Comparison of ENCODE assay signal across 1 cellular context in the genomic region with DNA sequence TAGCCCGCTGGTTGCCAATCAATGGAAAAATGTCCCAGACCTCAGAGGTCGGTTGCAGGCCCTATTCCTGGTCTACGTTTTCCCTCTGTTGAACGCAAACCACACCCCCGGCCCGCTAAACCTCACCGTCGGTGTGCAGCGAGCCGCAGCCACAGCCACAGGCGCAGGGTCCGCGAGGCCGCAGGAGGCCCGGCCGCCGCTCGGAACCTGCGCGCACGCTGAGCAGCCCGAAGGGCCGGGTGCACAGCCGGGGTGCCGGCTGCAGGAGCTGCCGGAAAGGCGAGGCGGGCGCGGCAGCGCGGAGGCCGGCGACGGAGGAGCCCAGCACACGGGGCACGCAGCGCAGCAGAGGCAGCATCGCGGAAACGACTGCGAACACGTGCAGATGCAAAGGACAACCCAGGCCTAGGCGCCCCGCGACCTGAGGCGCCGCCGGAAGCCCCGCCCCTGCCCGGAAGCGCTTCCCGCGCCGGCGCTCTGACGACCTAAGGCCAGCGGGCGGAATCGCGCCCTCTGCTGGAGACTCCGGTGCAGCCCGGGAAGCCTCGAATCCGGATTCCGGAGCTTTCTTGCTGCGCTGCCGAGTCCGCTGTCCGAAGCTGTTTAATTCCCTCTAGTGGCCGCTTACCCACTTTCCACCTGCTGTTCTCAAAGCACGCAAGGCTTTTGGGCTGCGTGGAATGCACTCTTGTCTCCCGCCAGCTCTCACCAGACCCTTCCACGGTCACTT.
TF ChIP-seq lines count a peak whose summit lies in the region.

A gene with protein sequence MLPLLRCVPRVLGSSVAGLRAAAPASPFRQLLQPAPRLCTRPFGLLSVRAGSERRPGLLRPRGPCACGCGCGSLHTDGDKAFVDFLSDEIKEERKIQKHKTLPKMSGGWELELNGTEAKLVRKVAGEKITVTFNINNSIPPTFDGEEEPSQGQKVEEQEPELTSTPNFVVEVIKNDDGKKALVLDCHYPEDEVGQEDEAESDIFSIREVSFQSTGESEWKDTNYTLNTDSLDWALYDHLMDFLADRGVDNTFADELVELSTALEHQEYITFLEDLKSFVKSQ (minus strand): TSS at position 440 of the 730 bp plus-strand sequence. CDS start 82 bp downstream, at position 358.

TF ChIP-seq in HepG2, 621 proteins besides CTCF, POLR2A, EP300 and RAD21 (continued from another document and continues in another):
- TF ChIP-seq, protein P1, sequence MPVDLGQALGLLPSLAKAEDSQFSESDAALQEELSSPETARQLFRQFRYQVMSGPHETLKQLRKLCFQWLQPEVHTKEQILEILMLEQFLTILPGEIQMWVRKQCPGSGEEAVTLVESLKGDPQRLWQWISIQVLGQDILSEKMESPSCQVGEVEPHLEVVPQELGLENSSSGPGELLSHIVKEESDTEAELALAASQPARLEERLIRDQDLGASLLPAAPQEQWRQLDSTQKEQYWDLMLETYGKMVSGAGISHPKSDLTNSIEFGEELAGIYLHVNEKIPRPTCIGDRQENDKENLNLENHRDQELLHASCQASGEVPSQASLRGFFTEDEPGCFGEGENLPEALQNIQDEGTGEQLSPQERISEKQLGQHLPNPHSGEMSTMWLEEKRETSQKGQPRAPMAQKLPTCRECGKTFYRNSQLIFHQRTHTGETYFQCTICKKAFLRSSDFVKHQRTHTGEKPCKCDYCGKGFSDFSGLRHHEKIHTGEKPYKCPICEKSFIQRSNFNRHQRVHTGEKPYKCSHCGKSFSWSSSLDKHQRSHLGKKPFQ (CRISPR knock-in tag; IDR thresholded peaks at IDR 0.05; ENCODE audit: insufficient replicate concordance) = no peak
- TF ChIP-seq, protein P2, sequence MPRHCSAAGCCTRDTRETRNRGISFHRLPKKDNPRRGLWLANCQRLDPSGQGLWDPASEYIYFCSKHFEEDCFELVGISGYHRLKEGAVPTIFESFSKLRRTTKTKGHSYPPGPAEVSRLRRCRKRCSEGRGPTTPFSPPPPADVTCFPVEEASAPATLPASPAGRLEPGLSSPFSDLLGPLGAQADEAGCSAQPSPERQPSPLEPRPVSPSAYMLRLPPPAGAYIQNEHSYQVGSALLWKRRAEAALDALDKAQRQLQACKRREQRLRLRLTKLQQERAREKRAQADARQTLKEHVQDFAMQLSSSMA (CRISPR knock-in tag; IDR thresholded peaks at IDR 0.05) = peak; percentile 36
- TF ChIP-seq KLF11 (CRISPR knock-in tag; IDR thresholded peaks at IDR 0.05) (no peak), GABPA (IDR thresholded peaks at IDR 0.05; ENCODE audit: low read depth, low read length) (peak; percentile 84), GABPA (CRISPR knock-in tag; IDR thresholded peaks at IDR 0.05; ENCODE audit: low read depth) (peak; percentile 88), ASH2L (IDR thresholded peaks at IDR 0.05; ENCODE audit: insufficient read length, low read depth, low read length) (peak; percentile 98), ZNF235 (CRISPR knock-in tag; IDR thresholded peaks at IDR 0.05; ENCODE audit: borderline replicate concordance) (no peak), RFXAP (CRISPR knock-in tag; IDR thresholded peaks at IDR 0.05; ENCODE audit: borderline replicate concordance) (peak; percentile 86), ZNF605 (CRISPR knock-in tag; IDR thresholded peaks at IDR 0.05) (peak; percentile 87), ZNF205 (CRISPR knock-in tag; IDR thresholded peaks at IDR 0.05) (peak; percentile 77), ZNF10 (CRISPR knock-in tag; IDR thresholded peaks at IDR 0.05; ENCODE audit: borderline replicate concordance, low read depth) (no peak), IKZF1 (IDR thresholded peaks at IDR 0.05) (no peak), ARID2 (CRISPR knock-in tag; IDR thresholded peaks at IDR 0.05; ENCODE audit: borderline replicate concordance) (no peak), STAT5B (CRISPR knock-in tag; IDR thresholded peaks at IDR 0.05) (0 out of 2 replicates have a peak, but pooled peaks have one; percentile 58), ZNF782 (CRISPR knock-in tag; IDR thresholded peaks at IDR 0.05; ENCODE audit: borderline replicate concordance) (peak; percentile 56; the same call in 1 of the 2 replicates), ETV6 (CRISPR knock-in tag; conservative IDR thresholded peaks at IDR 0.05) (peak; percentile 57), NFE2L2 (IDR thresholded peaks at IDR 0.05; ENCODE audit: low read length) (no peak), ZNF317 (CRISPR knock-in tag; IDR thresholded peaks at IDR 0.05) (peak; percentile 89; the same call in 1 of the 2 replicates), ZNF557 (CRISPR knock-in tag; IDR thresholded peaks at IDR 0.05) (no peak)
- TF ChIP-seq, protein P3, sequence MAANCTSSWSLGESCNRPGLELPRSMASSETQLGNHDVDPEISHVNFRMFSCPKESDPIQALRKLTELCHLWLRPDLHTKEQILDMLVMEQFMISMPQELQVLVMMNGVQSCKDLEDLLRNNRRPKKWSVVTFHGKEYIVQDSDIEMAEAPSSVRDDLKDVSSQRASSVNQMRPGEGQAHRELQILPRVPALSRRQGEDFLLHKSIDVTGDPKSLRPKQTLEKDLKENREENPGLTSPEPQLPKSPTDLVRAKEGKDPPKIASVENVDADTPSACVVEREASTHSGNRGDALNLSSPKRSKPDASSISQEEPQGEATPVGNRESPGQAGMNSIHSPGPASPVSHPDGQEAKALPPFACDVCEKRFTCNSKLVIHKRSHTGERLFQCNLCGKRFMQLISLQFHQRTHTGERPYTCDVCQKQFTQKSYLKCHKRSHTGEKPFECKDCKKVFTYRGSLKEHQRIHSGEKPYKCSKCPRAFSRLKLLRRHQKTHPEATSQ (CRISPR knock-in tag; IDR thresholded peaks at IDR 0.05; ENCODE audit: borderline replicate concordance) = 0 out of 2 replicates have a peak, but pooled peaks have one; percentile 34
- TF ChIP-seq, protein P4, sequence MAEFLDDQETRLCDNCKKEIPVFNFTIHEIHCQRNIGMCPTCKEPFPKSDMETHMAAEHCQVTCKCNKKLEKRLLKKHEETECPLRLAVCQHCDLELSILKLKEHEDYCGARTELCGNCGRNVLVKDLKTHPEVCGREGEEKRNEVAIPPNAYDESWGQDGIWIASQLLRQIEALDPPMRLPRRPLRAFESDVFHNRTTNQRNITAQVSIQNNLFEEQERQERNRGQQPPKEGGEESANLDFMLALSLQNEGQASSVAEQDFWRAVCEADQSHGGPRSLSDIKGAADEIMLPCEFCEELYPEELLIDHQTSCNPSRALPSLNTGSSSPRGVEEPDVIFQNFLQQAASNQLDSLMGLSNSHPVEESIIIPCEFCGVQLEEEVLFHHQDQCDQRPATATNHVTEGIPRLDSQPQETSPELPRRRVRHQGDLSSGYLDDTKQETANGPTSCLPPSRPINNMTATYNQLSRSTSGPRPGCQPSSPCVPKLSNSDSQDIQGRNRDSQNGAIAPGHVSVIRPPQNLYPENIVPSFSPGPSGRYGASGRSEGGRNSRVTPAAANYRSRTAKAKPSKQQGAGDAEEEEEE (CRISPR knock-in tag; IDR thresholded peaks at IDR 0.05; ENCODE audit: borderline replicate concordance) = no peak
- TF ChIP-seq, protein P5, sequence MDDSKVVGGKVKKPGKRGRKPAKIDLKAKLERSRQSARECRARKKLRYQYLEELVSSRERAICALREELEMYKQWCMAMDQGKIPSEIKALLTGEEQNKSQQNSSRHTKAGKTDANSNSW (CRISPR knock-in tag; IDR thresholded peaks at IDR 0.05; ENCODE audit: borderline replicate concordance) = peak; percentile 37; the same call in 1 of the 2 replicates
- TF ChIP-seq, protein P6, sequence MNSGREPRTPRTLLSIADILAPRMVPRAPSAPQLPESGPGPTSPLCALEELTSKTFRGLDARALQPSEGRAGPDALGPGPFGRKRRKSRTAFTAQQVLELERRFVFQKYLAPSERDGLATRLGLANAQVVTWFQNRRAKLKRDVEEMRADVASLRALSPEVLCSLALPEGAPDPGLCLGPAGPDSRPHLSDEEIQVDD (CRISPR knock-in tag; IDR thresholded peaks at IDR 0.05; ENCODE audit: borderline replicate concordance) = peak; percentile 93
- TF ChIP-seq, protein P7, sequence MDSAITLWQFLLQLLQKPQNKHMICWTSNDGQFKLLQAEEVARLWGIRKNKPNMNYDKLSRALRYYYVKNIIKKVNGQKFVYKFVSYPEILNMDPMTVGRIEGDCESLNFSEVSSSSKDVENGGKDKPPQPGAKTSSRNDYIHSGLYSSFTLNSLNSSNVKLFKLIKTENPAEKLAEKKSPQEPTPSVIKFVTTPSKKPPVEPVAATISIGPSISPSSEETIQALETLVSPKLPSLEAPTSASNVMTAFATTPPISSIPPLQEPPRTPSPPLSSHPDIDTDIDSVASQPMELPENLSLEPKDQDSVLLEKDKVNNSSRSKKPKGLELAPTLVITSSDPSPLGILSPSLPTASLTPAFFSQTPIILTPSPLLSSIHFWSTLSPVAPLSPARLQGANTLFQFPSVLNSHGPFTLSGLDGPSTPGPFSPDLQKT (CRISPR knock-in tag; IDR thresholded peaks at IDR 0.05; ENCODE audit: borderline replicate concordance) = no peak
- TF ChIP-seq, protein P8, sequence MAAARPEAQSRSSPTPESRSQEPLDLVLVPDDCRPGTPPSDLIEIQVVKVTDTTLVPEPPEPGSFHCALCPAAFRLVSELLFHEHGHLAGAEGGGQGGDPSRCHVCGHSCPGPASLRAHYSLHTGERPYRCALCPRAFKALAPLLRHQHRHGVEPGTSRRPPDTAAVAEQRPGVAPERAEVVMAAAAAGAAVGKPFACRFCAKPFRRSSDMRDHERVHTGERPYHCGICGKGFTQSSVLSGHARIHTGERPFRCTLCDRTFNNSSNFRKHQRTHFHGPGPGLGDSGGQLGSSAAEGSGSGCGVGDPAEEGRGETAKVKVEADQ (CRISPR knock-in tag; IDR thresholded peaks at IDR 0.05; ENCODE audit: borderline replicate concordance) = peak; percentile 67; the same call in 1 of the 2 replicates
- TF ChIP-seq, protein P9, sequence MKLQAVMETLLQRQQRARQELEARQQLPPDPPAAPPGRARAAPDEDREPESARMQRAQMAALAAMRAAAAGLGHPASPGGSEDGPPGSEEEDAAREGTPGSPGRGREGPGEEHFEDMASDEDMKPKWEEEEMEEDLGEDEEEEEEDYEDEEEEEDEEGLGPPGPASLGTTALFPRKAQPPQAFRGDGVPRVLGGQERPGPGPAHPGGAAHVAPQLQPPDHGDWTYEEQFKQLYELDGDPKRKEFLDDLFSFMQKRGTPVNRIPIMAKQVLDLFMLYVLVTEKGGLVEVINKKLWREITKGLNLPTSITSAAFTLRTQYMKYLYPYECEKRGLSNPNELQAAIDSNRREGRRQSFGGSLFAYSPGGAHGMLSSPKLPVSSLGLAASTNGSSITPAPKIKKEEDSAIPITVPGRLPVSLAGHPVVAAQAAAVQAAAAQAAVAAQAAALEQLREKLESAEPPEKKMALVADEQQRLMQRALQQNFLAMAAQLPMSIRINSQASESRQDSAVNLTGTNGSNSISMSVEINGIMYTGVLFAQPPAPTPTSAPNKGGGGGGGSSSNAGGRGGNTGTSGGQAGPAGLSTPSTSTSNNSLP (IDR thresholded peaks at IDR 0.05; ENCODE audit: low read depth, low read length) = peak; percentile 34; the same call in 1 of the 2 replicates
- TF ChIP-seq, protein P10, sequence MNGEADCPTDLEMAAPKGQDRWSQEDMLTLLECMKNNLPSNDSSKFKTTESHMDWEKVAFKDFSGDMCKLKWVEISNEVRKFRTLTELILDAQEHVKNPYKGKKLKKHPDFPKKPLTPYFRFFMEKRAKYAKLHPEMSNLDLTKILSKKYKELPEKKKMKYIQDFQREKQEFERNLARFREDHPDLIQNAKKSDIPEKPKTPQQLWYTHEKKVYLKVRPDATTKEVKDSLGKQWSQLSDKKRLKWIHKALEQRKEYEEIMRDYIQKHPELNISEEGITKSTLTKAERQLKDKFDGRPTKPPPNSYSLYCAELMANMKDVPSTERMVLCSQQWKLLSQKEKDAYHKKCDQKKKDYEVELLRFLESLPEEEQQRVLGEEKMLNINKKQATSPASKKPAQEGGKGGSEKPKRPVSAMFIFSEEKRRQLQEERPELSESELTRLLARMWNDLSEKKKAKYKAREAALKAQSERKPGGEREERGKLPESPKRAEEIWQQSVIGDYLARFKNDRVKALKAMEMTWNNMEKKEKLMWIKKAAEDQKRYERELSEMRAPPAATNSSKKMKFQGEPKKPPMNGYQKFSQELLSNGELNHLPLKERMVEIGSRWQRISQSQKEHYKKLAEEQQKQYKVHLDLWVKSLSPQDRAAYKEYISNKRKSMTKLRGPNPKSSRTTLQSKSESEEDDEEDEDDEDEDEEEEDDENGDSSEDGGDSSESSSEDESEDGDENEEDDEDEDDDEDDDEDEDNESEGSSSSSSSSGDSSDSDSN (CRISPR knock-in tag; IDR thresholded peaks at IDR 0.05) = peak; percentile 84; the same call in 1 of the 2 replicates
- TF ChIP-seq, protein P11, sequence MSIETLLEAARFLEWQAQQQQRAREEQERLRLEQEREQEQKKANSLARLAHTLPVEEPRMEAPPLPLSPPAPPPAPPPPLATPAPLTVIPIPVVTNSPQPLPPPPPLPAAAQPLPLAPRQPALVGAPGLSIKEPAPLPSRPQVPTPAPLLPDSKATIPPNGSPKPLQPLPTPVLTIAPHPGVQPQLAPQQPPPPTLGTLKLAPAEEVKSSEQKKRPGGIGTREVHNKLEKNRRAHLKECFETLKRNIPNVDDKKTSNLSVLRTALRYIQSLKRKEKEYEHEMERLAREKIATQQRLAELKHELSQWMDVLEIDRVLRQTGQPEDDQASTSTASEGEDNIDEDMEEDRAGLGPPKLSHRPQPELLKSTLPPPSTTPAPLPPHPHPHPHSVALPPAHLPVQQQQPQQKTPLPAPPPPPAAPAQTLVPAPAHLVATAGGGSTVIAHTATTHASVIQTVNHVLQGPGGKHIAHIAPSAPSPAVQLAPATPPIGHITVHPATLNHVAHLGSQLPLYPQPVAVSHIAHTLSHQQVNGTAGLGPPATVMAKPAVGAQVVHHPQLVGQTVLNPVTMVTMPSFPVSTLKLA (IDR thresholded peaks at IDR 0.05) = no peak
- TF ChIP-seq, protein P12, sequence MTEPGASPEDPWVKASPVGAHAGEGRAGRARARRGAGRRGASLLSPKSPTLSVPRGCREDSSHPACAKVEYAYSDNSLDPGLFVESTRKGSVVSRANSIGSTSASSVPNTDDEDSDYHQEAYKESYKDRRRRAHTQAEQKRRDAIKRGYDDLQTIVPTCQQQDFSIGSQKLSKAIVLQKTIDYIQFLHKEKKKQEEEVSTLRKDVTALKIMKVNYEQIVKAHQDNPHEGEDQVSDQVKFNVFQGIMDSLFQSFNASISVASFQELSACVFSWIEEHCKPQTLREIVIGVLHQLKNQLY (CRISPR knock-in tag; IDR thresholded peaks at IDR 0.05) = no peak
- TF ChIP-seq, protein P13, sequence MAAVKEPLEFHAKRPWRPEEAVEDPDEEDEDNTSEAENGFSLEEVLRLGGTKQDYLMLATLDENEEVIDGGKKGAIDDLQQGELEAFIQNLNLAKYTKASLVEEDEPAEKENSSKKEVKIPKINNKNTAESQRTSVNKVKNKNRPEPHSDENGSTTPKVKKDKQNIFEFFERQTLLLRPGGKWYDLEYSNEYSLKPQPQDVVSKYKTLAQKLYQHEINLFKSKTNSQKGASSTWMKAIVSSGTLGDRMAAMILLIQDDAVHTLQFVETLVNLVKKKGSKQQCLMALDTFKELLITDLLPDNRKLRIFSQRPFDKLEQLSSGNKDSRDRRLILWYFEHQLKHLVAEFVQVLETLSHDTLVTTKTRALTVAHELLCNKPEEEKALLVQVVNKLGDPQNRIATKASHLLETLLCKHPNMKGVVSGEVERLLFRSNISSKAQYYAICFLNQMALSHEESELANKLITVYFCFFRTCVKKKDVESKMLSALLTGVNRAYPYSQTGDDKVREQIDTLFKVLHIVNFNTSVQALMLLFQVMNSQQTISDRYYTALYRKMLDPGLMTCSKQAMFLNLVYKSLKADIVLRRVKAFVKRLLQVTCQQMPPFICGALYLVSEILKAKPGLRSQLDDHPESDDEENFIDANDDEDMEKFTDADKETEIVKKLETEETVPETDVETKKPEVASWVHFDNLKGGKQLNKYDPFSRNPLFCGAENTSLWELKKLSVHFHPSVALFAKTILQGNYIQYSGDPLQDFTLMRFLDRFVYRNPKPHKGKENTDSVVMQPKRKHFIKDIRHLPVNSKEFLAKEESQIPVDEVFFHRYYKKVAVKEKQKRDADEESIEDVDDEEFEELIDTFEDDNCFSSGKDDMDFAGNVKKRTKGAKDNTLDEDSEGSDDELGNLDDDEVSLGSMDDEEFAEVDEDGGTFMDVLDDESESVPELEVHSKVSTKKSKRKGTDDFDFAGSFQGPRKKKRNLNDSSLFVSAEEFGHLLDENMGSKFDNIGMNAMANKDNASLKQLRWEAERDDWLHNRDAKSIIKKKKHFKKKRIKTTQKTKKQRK (IDR thresholded peaks at IDR 0.05; ENCODE audit: low read length) = no peak
